In the genomic region with DNA sequence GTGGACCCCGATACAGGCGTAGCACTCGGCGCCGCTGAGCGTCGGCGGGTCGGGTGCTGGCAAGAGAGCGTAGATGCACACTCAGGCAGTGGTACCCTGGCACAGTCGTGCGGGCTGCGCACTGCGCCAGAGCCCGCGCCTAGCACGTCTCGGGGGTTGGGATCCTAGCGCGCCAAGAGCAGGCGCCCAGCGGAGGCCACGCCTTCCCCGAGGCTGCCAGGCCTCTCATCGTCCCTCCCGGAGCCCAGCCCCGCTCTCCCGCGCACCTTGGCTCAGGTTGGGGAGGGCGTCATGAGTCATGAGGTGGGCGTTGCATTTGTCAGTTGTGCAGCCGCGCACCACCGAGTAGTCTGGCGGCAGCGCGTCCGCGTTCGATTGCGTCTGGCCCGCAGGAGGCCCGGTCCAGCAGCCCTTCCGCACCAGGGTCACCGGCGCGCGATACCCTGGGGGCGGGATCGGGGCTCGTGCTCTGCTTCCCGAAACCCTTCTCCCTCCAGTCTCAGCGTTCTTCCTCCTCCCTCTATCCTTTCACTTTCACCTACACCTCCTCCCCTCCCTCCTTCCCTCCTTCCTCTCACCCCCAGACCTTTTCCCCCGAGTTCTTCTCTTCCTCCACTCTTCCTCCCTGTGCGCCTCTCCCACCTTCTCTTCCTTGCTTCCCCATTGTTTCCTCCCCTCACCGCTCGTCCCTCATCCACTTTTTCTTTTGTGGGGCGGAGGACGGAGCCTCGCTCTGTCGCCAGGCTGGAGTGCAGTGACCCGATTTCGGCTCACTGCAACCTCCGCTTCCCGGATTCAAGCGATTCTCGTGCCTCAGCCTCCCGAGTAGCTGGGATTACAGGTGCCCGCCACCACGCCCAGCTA, we compare ENCODE assay signal across 2 cellular contexts.
TF ChIP-seq lines count a peak whose summit lies in the region.

No MANE protein-coding gene starts in this region.

TF ChIP-seq in A549, 52 proteins besides CTCF, POLR2A, EP300 and RAD21:
- TF ChIP-seq, protein P1, sequence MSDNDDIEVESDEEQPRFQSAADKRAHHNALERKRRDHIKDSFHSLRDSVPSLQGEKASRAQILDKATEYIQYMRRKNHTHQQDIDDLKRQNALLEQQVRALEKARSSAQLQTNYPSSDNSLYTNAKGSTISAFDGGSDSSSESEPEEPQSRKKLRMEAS (IDR thresholded peaks at IDR 0.05), result 0 out of 2 replicates have a peak, but pooled peaks have one; percentile 32
- TF ChIP-seq ZC3H11A (IDR thresholded peaks at IDR 0.05), result no peak

TF ChIP-seq in HepG2, 621 proteins besides CTCF, POLR2A, EP300 and RAD21:
- no peak for TF ChIP-seq ZNF446 (CRISPR knock-in tag; IDR thresholded peaks at IDR 0.05)
- TF ChIP-seq ONECUT2 (CRISPR knock-in tag; IDR thresholded peaks at IDR 0.05), result no peak
- no peak for TF ChIP-seq ASH2L (IDR thresholded peaks at IDR 0.05; ENCODE audit: insufficient read length, low read depth, low read length)
- TF ChIP-seq ZNF614 (CRISPR knock-in tag; IDR thresholded peaks at IDR 0.05; ENCODE audit: borderline replicate concordance), result no peak
- TF ChIP-seq, protein P2, sequence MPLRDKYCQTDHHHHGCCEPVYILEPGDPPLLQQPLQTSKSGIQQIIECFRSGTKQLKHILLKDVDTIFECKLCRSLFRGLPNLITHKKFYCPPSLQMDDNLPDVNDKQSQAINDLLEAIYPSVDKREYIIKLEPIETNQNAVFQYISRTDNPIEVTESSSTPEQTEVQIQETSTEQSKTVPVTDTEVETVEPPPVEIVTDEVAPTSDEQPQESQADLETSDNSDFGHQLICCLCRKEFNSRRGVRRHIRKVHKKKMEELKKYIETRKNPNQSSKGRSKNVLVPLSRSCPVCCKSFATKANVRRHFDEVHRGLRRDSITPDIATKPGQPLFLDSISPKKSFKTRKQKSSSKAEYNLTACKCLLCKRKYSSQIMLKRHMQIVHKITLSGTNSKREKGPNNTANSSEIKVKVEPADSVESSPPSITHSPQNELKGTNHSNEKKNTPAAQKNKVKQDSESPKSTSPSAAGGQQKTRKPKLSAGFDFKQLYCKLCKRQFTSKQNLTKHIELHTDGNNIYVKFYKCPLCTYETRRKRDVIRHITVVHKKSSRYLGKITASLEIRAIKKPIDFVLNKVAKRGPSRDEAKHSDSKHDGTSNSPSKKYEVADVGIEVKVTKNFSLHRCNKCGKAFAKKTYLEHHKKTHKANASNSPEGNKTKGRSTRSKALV (CRISPR knock-in tag; IDR thresholded peaks at IDR 0.05), result peak; percentile 69; the same call in 1 of the 2 replicates
- TF ChIP-seq, protein P3, sequence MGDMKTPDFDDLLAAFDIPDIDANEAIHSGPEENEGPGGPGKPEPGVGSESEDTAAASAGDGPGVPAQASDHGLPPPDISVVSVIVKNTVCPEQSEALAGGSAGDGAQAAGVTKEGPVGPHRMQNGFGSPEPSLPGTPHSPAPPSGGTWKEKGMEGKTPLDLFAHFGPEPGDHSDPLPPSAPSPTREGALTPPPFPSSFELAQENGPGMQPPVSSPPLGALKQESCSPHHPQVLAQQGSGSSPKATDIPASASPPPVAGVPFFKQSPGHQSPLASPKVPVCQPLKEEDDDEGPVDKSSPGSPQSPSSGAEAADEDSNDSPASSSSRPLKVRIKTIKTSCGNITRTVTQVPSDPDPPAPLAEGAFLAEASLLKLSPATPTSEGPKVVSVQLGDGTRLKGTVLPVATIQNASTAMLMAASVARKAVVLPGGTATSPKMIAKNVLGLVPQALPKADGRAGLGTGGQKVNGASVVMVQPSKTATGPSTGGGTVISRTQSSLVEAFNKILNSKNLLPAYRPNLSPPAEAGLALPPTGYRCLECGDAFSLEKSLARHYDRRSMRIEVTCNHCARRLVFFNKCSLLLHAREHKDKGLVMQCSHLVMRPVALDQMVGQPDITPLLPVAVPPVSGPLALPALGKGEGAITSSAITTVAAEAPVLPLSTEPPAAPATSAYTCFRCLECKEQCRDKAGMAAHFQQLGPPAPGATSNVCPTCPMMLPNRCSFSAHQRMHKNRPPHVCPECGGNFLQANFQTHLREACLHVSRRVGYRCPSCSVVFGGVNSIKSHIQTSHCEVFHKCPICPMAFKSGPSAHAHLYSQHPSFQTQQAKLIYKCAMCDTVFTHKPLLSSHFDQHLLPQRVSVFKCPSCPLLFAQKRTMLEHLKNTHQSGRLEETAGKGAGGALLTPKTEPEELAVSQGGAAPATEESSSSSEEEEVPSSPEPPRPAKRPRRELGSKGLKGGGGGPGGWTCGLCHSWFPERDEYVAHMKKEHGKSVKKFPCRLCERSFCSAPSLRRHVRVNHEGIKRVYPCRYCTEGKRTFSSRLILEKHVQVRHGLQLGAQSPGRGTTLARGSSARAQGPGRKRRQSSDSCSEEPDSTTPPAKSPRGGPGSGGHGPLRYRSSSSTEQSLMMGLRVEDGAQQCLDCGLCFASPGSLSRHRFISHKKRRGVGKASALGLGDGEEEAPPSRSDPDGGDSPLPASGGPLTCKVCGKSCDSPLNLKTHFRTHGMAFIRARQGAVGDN (CRISPR knock-in tag; IDR thresholded peaks at IDR 0.05), result peak; percentile 47
- TF ChIP-seq SRF (IDR thresholded peaks at IDR 0.05; ENCODE audit: low read depth, low read length), result no peak
- TF ChIP-seq HOXA3 (CRISPR knock-in tag; IDR thresholded peaks at IDR 0.05), result 0 out of 2 replicates have a peak, but pooled peaks have one; percentile 27
- TF ChIP-seq HMG20A (CRISPR knock-in tag; IDR thresholded peaks at IDR 0.05; ENCODE audit: borderline replicate concordance), result no peak
- TF ChIP-seq HNRNPLL (IDR thresholded peaks at IDR 0.05; ENCODE audit: low read depth, low read length, poor library complexity, severe bottlenecking), result peak; percentile 22
- TF ChIP-seq MAZ (IDR thresholded peaks at IDR 0.05; ENCODE audit: borderline replicate concordance, low read depth, low read length), result no peak
- TF ChIP-seq MAZ (CRISPR knock-in tag; IDR thresholded peaks at IDR 0.05; ENCODE audit: low read depth), result no peak
- peak; percentile 58 for TF ChIP-seq FOSL2 (CRISPR knock-in tag; IDR thresholded peaks at IDR 0.05)
